21 cellular contexts compared by ENCODE assay signal in genomic region chr12:115543269-115543668, GRCh38.
"Had no signal": no experiment of that assay in that cellular context is flagged by ENCODE, and none has a peak within 500 bp of the region (broad histone marks: within the 10 kb centered on the region; RNA-seq: fewer than 3 reads in every experiment).

No MANE protein-coding gene starts in this region.

- DNase-seq: activated CD4-positive, alpha-beta T cell treated with anti-CD3 and anti-CD28 coated beads for 1 hour; activated CD4-positive, alpha-beta T cell treated with anti-CD3 and anti-CD28 coated beads, Interleukin-2, amount 50 U/mL, for 4 hours; activated CD8-positive, alpha-beta memory T cell treated with anti-CD3 and anti-CD28 coated beads, Interleukin-2, amount 10 ng/mL, durations not matched to agents 7 days and 5 days; activated naive CD4-positive, alpha-beta T cell treated with anti-CD3 and anti-CD28 coated beads for 36 hours; activated naive CD8-positive, alpha-beta T cell treated with anti-CD3 and anti-CD28 coated beads, Interleukin-2, amount 50 U/mL, for 24 hours; activated T-cell treated with anti-CD3 and anti-CD28 coated beads, Interleukin-2, amount 50 U/mL, for 1 hour; dorsolateral prefrontal cortex; endodermal cell; lower lobe of right lung; right cardiac atrium; spleen; stimulated activated naive CD8-positive, alpha-beta T cell treated with anti-CD3 and anti-CD28 coated beads, Interleukin-15, amount 100 ng/mL, for 72 hours; testis; upper lobe of left lung had no signal

- H3K27ac Mint-ChIP-seq: activated CD8-positive, alpha-beta memory T cell treated with anti-CD3 and anti-CD28 coated beads, Interleukin-2, amount 10 ng/mL, durations not matched to agents 7 days and 5 days; activated naive CD4-positive, alpha-beta T cell treated with anti-CD3 and anti-CD28 coated beads for 36 hours; activated naive CD8-positive, alpha-beta T cell treated with anti-CD3 and anti-CD28 coated beads, Interleukin-2, amount 50 U/mL, for 24 hours; activated T-helper 2 cell treated with anti-CD3 and anti-CD28 coated beads, Interferon-gamma antibody, Interleukin-2, Interleukin-4, amounts not matched to agents 10 μg/mL and 5 μg/mL and 100 μg/mL, durations not matched to agents 14 hours and 24 hours and 36 hours; endodermal cell; mesothelial cell of epicardium; progenitor cell of endocrine pancreas had no signal

- H3K4me3 ChIP-seq: ascending aorta, cardiac muscle cell, dorsolateral prefrontal cortex, esophagus muscularis mucosa, lower lobe of right lung, spleen, testis, upper lobe of left lung had no signal

- H3K4me1 ChIP-seq: ascending aorta, esophagus muscularis mucosa, lower lobe of right lung, spleen, testis, upper lobe of left lung had no signal

- ATAC-seq: activated CD8-positive, alpha-beta memory T cell treated with anti-CD3 and anti-CD28 coated beads, Interleukin-2, amount 10 ng/mL, durations not matched to agents 7 days and 5 days; activated naive CD8-positive, alpha-beta T cell treated with anti-CD3 and anti-CD28 coated beads, Interleukin-2, amount 50 U/mL, for 24 hours; lower lobe of right lung; right cardiac atrium; stimulated activated naive CD8-positive, alpha-beta T cell treated with anti-CD3 and anti-CD28 coated beads, Interleukin-15, amount 100 ng/mL, for 72 hours had no signal

- H3K27ac ChIP-seq: ascending aorta, cardiac muscle cell, dorsolateral prefrontal cortex, esophagus muscularis mucosa, lower lobe of right lung, spleen, testis, upper lobe of left lung, VCaP had no signal

- H3K4me1 Mint-ChIP-seq: activated CD8-positive, alpha-beta memory T cell treated with anti-CD3 and anti-CD28 coated beads, Interleukin-2, amount 10 ng/mL, durations not matched to agents 7 days and 5 days; activated naive CD8-positive, alpha-beta T cell treated with anti-CD3 and anti-CD28 coated beads, Interleukin-2, amount 50 U/mL, for 24 hours; mesothelial cell of epicardium; stimulated activated naive CD8-positive, alpha-beta T cell treated with anti-CD3 and anti-CD28 coated beads, Interleukin-15, amount 100 ng/mL, for 72 hours had no signal

- H3K4me3 Mint-ChIP-seq: activated CD8-positive, alpha-beta memory T cell treated with anti-CD3 and anti-CD28 coated beads, Interleukin-2, amount 10 ng/mL, durations not matched to agents 7 days and 5 days; activated naive CD4-positive, alpha-beta T cell treated with anti-CD3 and anti-CD28 coated beads for 36 hours; activated naive CD8-positive, alpha-beta T cell treated with anti-CD3 and anti-CD28 coated beads, Interleukin-2, amount 50 U/mL, for 24 hours; endodermal cell; mesothelial cell of epicardium; stimulated activated naive CD8-positive, alpha-beta T cell treated with anti-CD3 and anti-CD28 coated beads, Interleukin-15, amount 100 ng/mL, for 72 hours had no signal

- H3K27me3 Mint-ChIP-seq: activated CD8-positive, alpha-beta memory T cell treated with anti-CD3 and anti-CD28 coated beads, Interleukin-2, amount 10 ng/mL, durations not matched to agents 7 days and 5 days; stimulated activated naive CD8-positive, alpha-beta T cell treated with anti-CD3 and anti-CD28 coated beads, Interleukin-15, amount 100 ng/mL, for 72 hours had no signal

- H3K27me3 ChIP-seq: ascending aorta, cardiac muscle cell, spleen, testis, upper lobe of left lung had no signal

- H3K36me3 Mint-ChIP-seq: activated CD8-positive, alpha-beta memory T cell treated with anti-CD3 and anti-CD28 coated beads, Interleukin-2, amount 10 ng/mL, durations not matched to agents 7 days and 5 days had no signal

- H3K36me3 ChIP-seq: ascending aorta, cardiac muscle cell, esophagus muscularis mucosa, lower lobe of right lung, spleen, upper lobe of left lung had no signal

- H3K9me3 ChIP-seq: testis, upper lobe of left lung had no signal
